8 cellular contexts compared by ENCODE assay signal in genomic region chr3:141311170-141311495, GRCh38. TPM values are rescaled to one million over a fixed set of nuclear protein-coding genes. Genes with fewer than 3 reads are reported as not detected.
A peak's percentile ranks its signal among the peaks of the same experiment; 100 is the strongest.
DNase-seq lines count a peak whose midpoint lies in the region; ATAC-seq and TF ChIP-seq lines count a peak whose summit lies in the region.

No MANE protein-coding gene starts in this region.

- H3K4me1 ChIP-seq in SK-N-SH (ENCODE audit: control insufficient read depth in 1 of 2, insufficient read depth in 2 of 2, low read depth in 1 of 2, low read length in 1 of 2) (peaks cover 0 to 15% of the 10 kb centered on the region in 2 experiments; a peak in 2 of 4 replicates), gastrocnemius medialis (peaks cover 4 to 10% of the 10 kb centered on the region in 2 donors)

- DNase-seq in SK-N-SH (peak; percentile 39), fibroblast of pulmonary artery (ENCODE audit: low read depth) (no peak), gastrocnemius medialis (no peak), posterior vena cava (ENCODE audit: low spot score) (no peak), SIG-M5 (lab: John Stamatoyannopoulos, UW) (no peak)
- no peak for DNase-seq in activated CD4-positive, alpha-beta T cell treated with anti-CD3 and anti-CD28 coated beads for 1 hour

- ATAC-seq in GM18498 (IDR thresholded peaks at IDR 0.05; ENCODE audit: unreplicated experiment) (peak; percentile 2), gastrocnemius medialis (no peak), GM21825 (IDR thresholded peaks at IDR 0.05; ENCODE audit: unreplicated experiment) (no peak)

- in situ Hi-C loops in gastrocnemius medialis (cut with MboI; ENCODE audit: low sequenced_read_pairs in 4 of 4): loop anchor here in 2 of 4 donors (10.0 to 25.0 kb wide), 3 partner anchors 54 to 576 kb away; partner anchors contain the start of genes ATP1B3 (in 1 of the 2) and ZBTB38 (in 1 of the 2)

- H3K27ac ChIP-seq in SK-N-SH (ENCODE audit: low read depth in 2 of 2, low read length in 1 of 2) (peak overlapping the region; percentile 44 to 70; a peak in 3 of 4 replicates), gastrocnemius medialis (peak overlapping the region; percentile 81 to 83 (median 82))

- H4K20me1 ChIP-seq in SK-N-SH (ENCODE audit: insufficient read depth): no peaks in the 10 kb centered on the region

- no peak for TF ChIP-seq EP300 in SK-N-SH (IDR thresholded peaks at IDR 0.05; ENCODE audit: borderline replicate concordance in 1 of 2, low read depth in 1 of 2, low read length in 1 of 2)

- TF ChIP-seq RAD21 in SK-N-SH (IDR thresholded peaks at IDR 0.05; ENCODE audit: low read length): no peak

- no peak for TF ChIP-seq CTCF in SK-N-SH (IDR thresholded peaks at IDR 0.05)
- no peak for TF ChIP-seq CTCF in fibroblast of pulmonary artery (IDR thresholded peaks at IDR 0.05; ENCODE audit: low read length, missing control alignments)
- TF ChIP-seq CTCF in gastrocnemius medialis (IDR thresholded peaks at IDR 0.05 in 4 of 5, conservative IDR thresholded peaks at IDR 0.05 in 1 of 5): no peak

- POLR2A ChIA-PET in SK-N-SH (lab: Yijun Ruan, JAX): interaction anchor here (0.8 to 1.6 kb wide), 5 partner anchors 74 to 176 kb away, joined by 3 to 8 read pairs (median 5); partner anchors contain the start of gene RASA2

- intact Hi-C loops in gastrocnemius medialis (cut with DNase I; ENCODE audit: low total_unique reads) (loop anchor here (2.0 to 5.0 kb wide), 3 partner anchors 51 to 426 kb away; partner anchors contain the start of gene RNF7), posterior vena cava (cut with DNase I) (loop anchor here (5.0 to 10.0 kb wide), 3 partner anchors 54 to 146 kb away; partner anchors contain the start of gene ZBTB38 (in 1 of the 2))

- peak overlapping the region; percentile 81 for H2AFZ ChIP-seq in SK-N-SH (ENCODE audit: low read depth)

- H3K9ac ChIP-seq in SK-N-SH: peak overlapping the region; percentile 68

- TF ChIP-seq POLR2A in gastrocnemius medialis (IDR thresholded peaks at IDR 0.05): no peak

- H3K9me2 ChIP-seq in SK-N-SH: no peaks in the 10 kb centered on the region

- H3K4me3 ChIP-seq in SK-N-SH (ENCODE audit: low read depth in 2 of 2, low read length in 1 of 2): peak overlapping the region; percentile 73 to 77
- H3K4me3 ChIP-seq in fibroblast of pulmonary artery (replicated peaks; ENCODE audit: low read depth, low read length): peak overlapping the region; percentile 78
- H3K4me3 ChIP-seq in gastrocnemius medialis: peak overlapping the region; percentile 65 to 80 (median 70)

- H3K36me3 ChIP-seq in SK-N-SH (replicated peaks in 1 of 2; ENCODE audit: control insufficient read depth in 1 of 2, insufficient read depth in 2 of 2, low read length in 1 of 2): no peaks in the 10 kb centered on the region
- H3K36me3 ChIP-seq in gastrocnemius medialis: no peaks in the 10 kb centered on the region

- no peaks in the 10 kb centered on the region for H3F3A ChIP-seq in SK-N-SH (replicated peaks; ENCODE audit: insufficient read depth)

- H3K27me3 ChIP-seq in SK-N-SH (ENCODE audit: insufficient read depth) (no peaks in the 10 kb centered on the region), gastrocnemius medialis (no peaks in the 10 kb centered on the region)

- CTCF ChIA-PET in SK-N-SH (lab: Yijun Ruan, JAX): interaction anchor here (0.6 to 3.1 kb wide), 42 partner anchors 8 to 564 kb away, joined by 3 to 40 read pairs (median 5); partner anchors contain the start of gene PXYLP1

- H3K9me3 ChIP-seq in SK-N-SH: no peaks in the 10 kb centered on the region
- no peaks in the 10 kb centered on the region for H3K9me3 ChIP-seq in gastrocnemius medialis

- 10% methylated on average over 12 of the region's 13 CpGs for WGBS in SK-N-SH (ENCODE audit: low lambda C conversion rate)

- H3K79me2 ChIP-seq in SK-N-SH (ENCODE audit: insufficient read depth): no peaks in the 10 kb centered on the region

- H3K4me2 ChIP-seq in SK-N-SH: peak overlapping the region; percentile 86

TF ChIP-seq in SK-N-SH, 30 proteins besides CTCF, POLR2A, EP300 and RAD21:
- TF ChIP-seq JUND (IDR thresholded peaks at IDR 0.05) (no peak), CHD2 (IDR thresholded peaks at IDR 0.05; ENCODE audit: low read length, partially characterized antibody) (no peak), MEF2A (IDR thresholded peaks at IDR 0.05; ENCODE audit: borderline replicate concordance, low read depth) (no peak), USF2 (IDR thresholded peaks at IDR 0.05; ENCODE audit: borderline replicate concordance, low read depth, low read length) (no peak), FOXM1 (IDR thresholded peaks at IDR 0.05; ENCODE audit: low read depth) (no peak), YY1 (IDR thresholded peaks at IDR 0.05; ENCODE audit: low read depth) (no peak), EZH2phosphoT487 (IDR thresholded peaks at IDR 0.05; ENCODE audit: borderline replicate concordance, low read depth) (no peak), TAF1 (IDR thresholded peaks at IDR 0.05; ENCODE audit: borderline replicate concordance, low read depth, low read length) (no peak), GATA2 (CRISPR knock-in tag; IDR thresholded peaks at IDR 0.05) (no peak)

RNA-seq across cellular contexts. Expression of gene ZBTB38, which starts 57.2 kb away (rescaled TPM):
- 10.1 and 11.3 TPM in 2 replicates for polyA plus RNA-seq in SK-N-SH (2012; rRNA removed)
- 11.6 and 11.7 TPM in 2 replicates for polyA plus RNA-seq in SK-N-SH (2012; cell fraction: cytosol; rRNA removed)
- 20.0 and 21.9 TPM in 2 replicates for polyA plus RNA-seq in SK-N-SH (2012; cell fraction: nucleus; rRNA removed)
- total RNA-seq in gastrocnemius medialis (100 to 1,000 TPM; 160 to 415 (median 232) TPM), posterior vena cava (100 to 1,000 TPM; 101 to 125 TPM)
